In the genomic region with DNA sequence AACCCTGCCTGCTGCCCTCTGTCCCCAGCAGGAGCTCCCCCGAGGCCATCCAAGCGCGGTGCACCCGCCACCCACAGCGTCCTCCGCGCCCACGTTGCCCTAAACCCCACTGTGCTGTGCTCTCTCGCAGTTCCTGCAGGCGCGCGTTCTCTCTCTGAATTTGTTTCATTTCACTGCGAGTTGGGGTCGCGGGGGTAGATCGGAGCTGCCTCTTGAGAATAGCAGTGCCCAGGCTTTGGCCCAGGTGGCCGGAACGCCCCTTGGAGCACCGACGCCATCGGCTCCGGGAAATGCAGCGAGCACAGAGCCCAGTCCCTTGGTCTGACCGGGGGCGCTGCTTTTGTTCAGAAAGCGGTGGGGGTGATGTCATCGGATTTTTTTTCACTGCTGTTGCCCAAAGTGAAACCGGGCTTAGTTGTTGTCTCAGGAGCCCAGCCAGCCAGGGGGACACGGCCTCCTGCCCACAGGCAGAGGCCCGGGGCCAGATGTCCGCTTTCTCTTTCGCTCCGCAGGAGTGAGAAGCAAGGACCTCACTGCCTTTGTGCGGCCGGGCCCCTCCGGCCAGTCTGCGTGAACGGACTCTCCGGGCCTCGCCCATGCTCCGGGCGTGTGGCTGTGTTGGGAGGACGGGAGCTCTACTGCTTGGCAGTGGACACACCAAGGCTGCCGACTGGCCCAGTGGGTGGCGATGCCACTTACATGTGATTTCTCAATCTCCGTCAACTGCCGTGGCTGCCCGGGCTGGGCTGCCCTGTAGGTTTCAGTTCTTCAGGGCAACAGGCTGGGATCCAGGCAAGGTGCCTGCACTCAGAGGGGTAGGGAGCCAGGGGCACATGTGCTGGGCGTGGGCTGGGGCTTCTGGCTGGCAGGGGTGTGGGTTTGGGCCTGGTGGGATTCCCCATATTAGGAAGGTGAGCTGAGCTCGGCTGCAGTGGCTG, we compare ENCODE assay signal across 7 cellular contexts. TPM values are rescaled to one million over a fixed set of nuclear protein-coding genes. Genes with fewer than 3 reads are reported as not detected.
A peak's percentile ranks its signal among the peaks of the same experiment; 100 is the strongest.
DNase-seq lines count a peak whose midpoint lies in the region; ATAC-seq and TF ChIP-seq lines count a peak whose summit lies in the region.

No MANE protein-coding gene starts in this region.

- H3K9me3 Mint-ChIP-seq in progenitor cell of endocrine pancreas (ENCODE audit: low read depth), result no peaks in the 10 kb centered on the region

- H3K9me3 ChIP-seq in Panc1 (ENCODE audit: control insufficient read depth, insufficient read depth, low read depth, low read length), result no peaks in the 10 kb centered on the region
- H3K9me3 ChIP-seq in heart left ventricle, result no peaks in the 10 kb centered on the region

- DNase-seq in Panc1 (ENCODE audit: low read depth, low spot score), result no peak
- DNase-seq in amygdala (lab: John Stamatoyannopoulos, UW), result peak in 54 of 56 donors; percentile 30 to 92 (median 78)
- DNase-seq in heart left ventricle, result peak; percentile 81 to 87 (median 84)
- DNase-seq in progenitor cell of endocrine pancreas (ENCODE audit: low spot score, unreplicated experiment), result no peak
- no peak for DNase-seq in SKM-1 treated with dmso at 0.1 percent for 144 hours (lab: John Stamatoyannopoulos, UW; ENCODE audit: unreplicated experiment)

- 14 to 35% (median 26%) methylated on average over 30 to 50 of the region's 50 CpGs for WGBS in heart left ventricle, 4 donors

- H3K27ac ChIP-seq in Panc1 (ENCODE audit: low read length) (peak overlapping the region; percentile 89), heart left ventricle (peak overlapping the region; percentile 79 to 96 (median 90))

- intact Hi-C loops in Panc1 (cut with micrococcal nuclease; ENCODE audit: unreplicated experiment), result no loop called here
- intact Hi-C loops in heart left ventricle (cut with DNase I), result loop anchor here in 4 of 10 donors (2.0 to 5.0 kb wide), 4 partner anchors 14 to 43 kb away; partner anchors contain the start of gene FOXK1 (in 2 of the 4)

- H3K36me3 ChIP-seq in Panc1 (ENCODE audit: control insufficient read depth, insufficient read depth, low read length), result no peaks in the 10 kb centered on the region
- H3K36me3 ChIP-seq in heart left ventricle, result peaks cover 0 to 34% (median 2%) of the 10 kb centered on the region in 9 donors

- in situ Hi-C loops in Panc1 (cut with HindIII; ENCODE audit: low pct_unique_long_range_greater_than_20kb, low sequenced_read_pairs), result no loop called here

- H3K4me3 ChIP-seq in Panc1 (ENCODE audit: low read depth in 2 of 2, low read length in 2 of 2), result peak overlapping the region; percentile 39 to 66
- peak overlapping the region; percentile 16 to 69 (median 52) for H3K4me3 ChIP-seq in heart left ventricle

- BruUV-seq in Panc1 (replicated peaks; lab: Mats Ljungman, UMichigan), result no TSS peak

- H3K4me1 Mint-ChIP-seq in progenitor cell of endocrine pancreas (ENCODE audit: low read depth), result peaks cover 21% of the 10 kb centered on the region

- CTCF ChIA-PET in Panc1 (lab: Charles Lee), result no interaction called here

- H3K27me3 Mint-ChIP-seq in progenitor cell of endocrine pancreas, result no peaks in the 10 kb centered on the region

- peaks cover 13% of the 10 kb centered on the region for H3K4me1 ChIP-seq in Panc1 (ENCODE audit: control insufficient read depth, insufficient read depth, low read length)
- H3K4me1 ChIP-seq in heart left ventricle, result peaks cover 0 to 76% (median 48%) of the 10 kb centered on the region in 12 donors

- peak in 1 of 2 donors; percentile 33 for TF ChIP-seq POLR2A in heart left ventricle (IDR thresholded peaks at IDR 0.05)

- peaks cover 4% of the 10 kb centered on the region for H3K36me3 Mint-ChIP-seq in progenitor cell of endocrine pancreas (ENCODE audit: insufficient read depth)

- H3K27ac Mint-ChIP-seq in progenitor cell of endocrine pancreas, result peak overlapping the region; percentile 94

- ATAC-seq in GM18867 (IDR thresholded peaks at IDR 0.05; ENCODE audit: unreplicated experiment) (peak; percentile 60), HG03064 (IDR thresholded peaks at IDR 0.05; ENCODE audit: low read depth, unreplicated experiment) (peak; percentile 60), Panc1 (peak; percentile 82), heart left ventricle (peak; percentile 71 to 87 (median 82))

- peak overlapping the region; percentile 17 for H3K4me3 Mint-ChIP-seq in progenitor cell of endocrine pancreas (ENCODE audit: low read depth)

- no peaks in the 10 kb centered on the region for H3K27me3 ChIP-seq in Panc1 (ENCODE audit: control insufficient read depth, insufficient read depth, low read length)
- H3K27me3 ChIP-seq in heart left ventricle, result no peaks in the 10 kb centered on the region

- TF ChIP-seq CTCF in Panc1 (IDR thresholded peaks at IDR 0.05), result no peak
- TF ChIP-seq CTCF in heart left ventricle (IDR thresholded peaks at IDR 0.05), result peak in 1 of 12 donors; percentile 10
- no peak for TF ChIP-seq CTCF in progenitor cell of endocrine pancreas (IDR thresholded peaks at IDR 0.05; ENCODE audit: unreplicated experiment)

- POLR2A ChIA-PET in Panc1 (lab: Charles Lee), result interaction anchor here (0.6 kb wide), 1 partner anchor 21 kb away, joined by 9 read pairs; no protein-coding TSS in a partner anchor

RNA-seq across cellular contexts. Expression of gene FOXK1, which starts 43.2 kb away (rescaled TPM):
- total RNA-seq in Panc1 (2021; ENCODE audit: unreplicated experiment) (72.7 TPM), heart left ventricle (10 to 100 TPM; 12.4 to 43.7 (median 22.5) TPM), progenitor cell of endocrine pancreas (47.6 and 47.8 TPM in 2 replicates)
- 17.7 TPM for polyA plus RNA-seq in Panc1 (2012; ENCODE audit: insufficient read length)
- 1 to 10 TPM; 9.3 to 9.4 TPM for polyA plus RNA-seq in heart left ventricle

RNA-seq across cellular contexts. Expression of gene AP5Z1, which starts 50.1 kb away (rescaled TPM):
- total RNA-seq in Panc1 (2021; ENCODE audit: unreplicated experiment) (100.0 TPM), heart left ventricle (10 to 100 TPM in 7 of 9 donors, 1 to 10 TPM in 2; 8.4 to 31.9 (median 12.0) TPM), progenitor cell of endocrine pancreas (41.0 and 42.8 TPM in 2 replicates)
- 91.5 TPM for polyA plus RNA-seq in Panc1 (2012; ENCODE audit: insufficient read length)
- 10 to 100 TPM; 14.9 to 17.3 TPM for polyA plus RNA-seq in heart left ventricle

Comparison
In these comparisons a context has a peak if more than half of its experiments do, and no peak if none do; other contexts are left out.
1. DNase-seq: peak in amygdala (54 of 56) and heart left ventricle (5 of 5); none in Panc1 (single experiment), progenitor cell of endocrine pancreas (single experiment) and SKM-1 treated with dmso at 0.1 percent for 144 hours (single experiment).
2. Peak in every context shown above with its lines, with median percentiles within 50 percentile points of each other: ATAC-seq.